2 cellular contexts compared by ENCODE assay signal in genomic region chr15:75693028-75693427, GRCh38. TPM values are rescaled to one million over a fixed set of nuclear protein-coding genes. Genes with fewer than 3 reads are reported as not detected.
"Had no signal": no experiment of that assay in that cellular context is flagged by ENCODE, and none has a peak within 500 bp of the region (broad histone marks: within the 10 kb centered on the region; RNA-seq: fewer than 3 reads in every experiment).

No MANE protein-coding gene starts in this region.

RNA-seq across cellular contexts. Expression of gene CSPG4, which starts 19.6 kb away (rescaled TPM):
- total RNA-seq: activated CD4-positive, alpha-beta T cell treated with anti-CD3 and anti-CD28 coated beads, Interleukin-2, amount 10 ng/mL, durations not matched to agents 7 days and 5 days; activated CD8-positive, alpha-beta T cell treated with anti-CD3 and anti-CD28 coated beads for 36 hours had no signal
